In genomic region chr1:217027403-217028080, GRCh38 we compare ENCODE assay signal across 11 cellular contexts.
DNase-seq lines count a peak whose midpoint lies in the region; ATAC-seq and TF ChIP-seq lines count a peak whose summit lies in the region.
"Had no signal": no experiment of that assay in that cellular context is flagged by ENCODE, and none has a peak within 500 bp of the region (broad histone marks: within the 10 kb centered on the region; RNA-seq: fewer than 3 reads in every experiment).

No MANE protein-coding gene starts in this region.

- H3K27ac ChIP-seq in stomach, result no peak overlapping the region

- WGBS in stomach, 5 donors, result 74 to 78% (median 75%) methylated on average over 4 of the region's 4 CpGs

- H3K9me3 ChIP-seq in stomach, result no peaks in the 10 kb centered on the region

- peaks cover 0 to 18% (median 7%) of the 10 kb centered on the region in 4 donors for H3K4me1 ChIP-seq in stomach

- no peak for TF ChIP-seq POLR2A in stomach (IDR thresholded peaks at IDR 0.05)

- H3K36me3 ChIP-seq in stomach, result no peaks in the 10 kb centered on the region

- peak; percentile 60 for DNase-seq in GM12865 (ENCODE audit: low read depth)
- DNase-seq in NOMO-1 (lab: John Stamatoyannopoulos, UW; ENCODE audit: unreplicated experiment in 2 of 2), result peak; percentile 91 to 98
- no peak for DNase-seq in GF-D8 (lab: John Stamatoyannopoulos, UW)
- DNase-seq in A172 (ENCODE audit: low spot score), result no peak
- no peak for DNase-seq in stomach
- DNase-seq: activated CD4-positive, CD25-positive, alpha-beta regulatory T cell treated with anti-CD3 and anti-CD28 coated beads, Interleukin-2, amount 50 U/mL, for 72 hours; activated naive CD8-positive, alpha-beta T cell treated with anti-CD3 and anti-CD28 coated beads, Interleukin-2, amount 10 ng/mL, durations not matched to agents 7 days and 5 days; nucleus accumbens had no signal

- TF ChIP-seq CTCF in GM12865 (IDR thresholded peaks at IDR 0.05; ENCODE audit: insufficient read depth, low read depth, low read length, missing control alignments) (no peak), stomach (IDR thresholded peaks at IDR 0.05) (no peak)

- ATAC-seq in GM19467 (IDR thresholded peaks at IDR 0.05; ENCODE audit: unreplicated experiment), result peak; percentile 98
- ATAC-seq in HG03039 (IDR thresholded peaks at IDR 0.05; ENCODE audit: unreplicated experiment), result peak; percentile 84
- ATAC-seq in SK-N-SH treated with all-trans-retinoic acid at 6 μM for 48 hours, result no peak

- H3K27me3 ChIP-seq in stomach, result no peaks in the 10 kb centered on the region

- intact Hi-C loops in stomach (cut with DNase I; ENCODE audit: low total_unique reads), result no loop called here

- TF ChIP-seq EP300 in stomach (IDR thresholded peaks at IDR 0.05), result no peak

- H3K4me3 ChIP-seq in GM12865 (ENCODE audit: low read depth, low read length), result no peak overlapping the region
- H3K4me3 ChIP-seq in stomach, result no peak overlapping the region

TF ChIP-seq in SK-N-SH treated with all-trans-retinoic acid at 6 μM for 48 hours, 23 proteins besides CTCF, POLR2A, EP300 and RAD21:
- TF ChIP-seq PATZ1 (CRISPR knock-in tag; IDR thresholded peaks at IDR 0.05; ENCODE audit: borderline replicate concordance) (no peak), ZC3H10 (CRISPR knock-in tag; IDR thresholded peaks at IDR 0.05) (no peak), ZFP3 (CRISPR knock-in tag; IDR thresholded peaks at IDR 0.05) (no peak), OSR1 (CRISPR knock-in tag; IDR thresholded peaks at IDR 0.05) (no peak), ESRRG (CRISPR knock-in tag; IDR thresholded peaks at IDR 0.05) (no peak), ZNF565 (CRISPR knock-in tag; conservative IDR thresholded peaks at IDR 0.05; ENCODE audit: low read depth) (no peak), PPARA (CRISPR knock-in tag; IDR thresholded peaks at IDR 0.05; ENCODE audit: borderline replicate concordance) (no peak), ARNTL (CRISPR knock-in tag; IDR thresholded peaks at IDR 0.05; ENCODE audit: borderline replicate concordance, low read depth) (no peak), RARB (CRISPR knock-in tag; IDR thresholded peaks at IDR 0.05) (no peak), ZFP30 (CRISPR knock-in tag; IDR thresholded peaks at IDR 0.05) (no peak), GLIS3 (CRISPR knock-in tag; IDR thresholded peaks at IDR 0.05) (no peak), TOX (CRISPR knock-in tag; IDR thresholded peaks at IDR 0.05; ENCODE audit: borderline replicate concordance) (no peak), TSHZ2 (CRISPR knock-in tag; IDR thresholded peaks at IDR 0.05) (no peak), POU6F1 (CRISPR knock-in tag; IDR thresholded peaks at IDR 0.05; ENCODE audit: borderline replicate concordance, low read depth) (no peak), SNAI2 (CRISPR knock-in tag; IDR thresholded peaks at IDR 0.05) (no peak)

Comparison
In these comparisons a context has a peak if more than half of its experiments do, and no peak if none do; other contexts are left out.
1. DNase-seq: peak in GM12865 (single experiment) and NOMO-1 (2 of 2); none in GF-D8 (single experiment), A172 (single experiment) and stomach (single experiment).